In genomic region chr17:76414334-76415295, GRCh38 we compare ENCODE assay signal across 10 cellular contexts. TPM values are rescaled to one million over a fixed set of nuclear protein-coding genes. Genes with fewer than 3 reads are reported as not detected.
DNase-seq lines count a peak whose midpoint lies in the region; ATAC-seq and TF ChIP-seq lines count a peak whose summit lies in the region.
"Had no signal": no experiment of that assay in that cellular context is flagged by ENCODE, and none has a peak within 500 bp of the region (broad histone marks: within the 10 kb centered on the region; RNA-seq: fewer than 3 reads in every experiment).

No MANE protein-coding gene starts in this region.

- H3K27ac ChIP-seq in mammary epithelial cell (ENCODE audit: insufficient read depth, low read depth, low read length): no peak overlapping the region
- H3K27ac ChIP-seq: vagina had no signal

- H2AFZ ChIP-seq in mammary epithelial cell (ENCODE audit: low read depth, low read length): no peak overlapping the region

- H3K36me3 ChIP-seq in mammary epithelial cell (ENCODE audit: insufficient read depth, low read length): no peaks in the 10 kb centered on the region
- H3K36me3 ChIP-seq: vagina had no signal

- WGBS in mammary epithelial cell (ENCODE audit: low coverage, missing lambda C conversion rate): 83% methylated on average over 17 of the region's 21 CpGs

- peak; percentile 46 for DNase-seq in natural killer cell treated with Interleukin-12 subunit alpha and Interleukin-12 subunit beta and Interleukin-15 and Interleukin-18, amount 100 ng/mL, for 72 hours (ENCODE audit: low spot score)
- DNase-seq in natural killer cell (no peak), anterior cingulate cortex (lab: John Stamatoyannopoulos, UW) (peak in 50 of 58 donors; percentile 16 to 79 (median 48)), left kidney (ENCODE audit: low read depth, low spot score) (peak; percentile 66), mammary epithelial cell (no peak)
- no peak for DNase-seq in effector CD8-positive, alpha-beta T cell (lab: John Stamatoyannopoulos, UW)

- H3K4me3 ChIP-seq in mammary epithelial cell (replicated peaks in 1 of 3; ENCODE audit: insufficient read depth in 1 of 3, low read depth in 2 of 3, low read length in 3 of 3): no peak overlapping the region
- H3K4me3 ChIP-seq: vagina had no signal

- no peaks in the 10 kb centered on the region for H3K27me3 Mint-ChIP-seq in natural killer cell treated with Interleukin-12 subunit alpha and Interleukin-12 subunit beta and Interleukin-15 and Interleukin-18, amount 100 ng/mL, for 72 hours
- no peaks in the 10 kb centered on the region for H3K27me3 Mint-ChIP-seq in natural killer cell (ENCODE audit: low read depth in 2 of 2)

- no peak overlapping the region for H3K4me3 Mint-ChIP-seq in natural killer cell treated with Interleukin-12 subunit alpha and Interleukin-12 subunit beta and Interleukin-15 and Interleukin-18, amount 100 ng/mL, for 72 hours
- H3K4me3 Mint-ChIP-seq in natural killer cell: no peak overlapping the region

- intact Hi-C loops in natural killer cell (cut with micrococcal nuclease): no loop called here
- intact Hi-C loops in mammary epithelial cell (cut with micrococcal nuclease): no loop called here

- H4K20me1 ChIP-seq in mammary epithelial cell (ENCODE audit: insufficient read depth, low read length): no peaks in the 10 kb centered on the region

- dilution Hi-C loops in mammary epithelial cell (cut with HindIII; ENCODE audit: low sequenced_read_pairs): no loop called here

- peak; percentile 15 to 25 for ATAC-seq in natural killer cell treated with Interleukin-12 subunit alpha and Interleukin-12 subunit beta and Interleukin-15 and Interleukin-18, amount 100 ng/mL, for 72 hours
- no peak for ATAC-seq in natural killer cell
- no peak for ATAC-seq in GM19452 (IDR thresholded peaks at IDR 0.05; ENCODE audit: unreplicated experiment)
- ATAC-seq in GM19351 (IDR thresholded peaks at IDR 0.05; ENCODE audit: unreplicated experiment): no peak

- no peaks in the 10 kb centered on the region for H3K9me3 ChIP-seq in mammary epithelial cell (replicated peaks; ENCODE audit: insufficient read depth, low read length)
- H3K9me3 ChIP-seq: vagina had no signal

- no peaks in the 10 kb centered on the region for H3K9me3 Mint-ChIP-seq in natural killer cell treated with Interleukin-12 subunit alpha and Interleukin-12 subunit beta and Interleukin-15 and Interleukin-18, amount 100 ng/mL, for 72 hours
- no peaks in the 10 kb centered on the region for H3K9me3 Mint-ChIP-seq in natural killer cell

- in situ Hi-C loops in mammary epithelial cell (cut with MboI; ENCODE audit: low sequenced_read_pairs in 2 of 2): no loop called here

- no peak overlapping the region for H3K9ac ChIP-seq in mammary epithelial cell (ENCODE audit: insufficient read depth, low read length)

- H3K27me3 ChIP-seq in mammary epithelial cell (ENCODE audit: insufficient read depth, low read length): no peaks in the 10 kb centered on the region
- H3K27me3 ChIP-seq: vagina had no signal

- no peaks in the 10 kb centered on the region for H3K36me3 Mint-ChIP-seq in natural killer cell treated with Interleukin-12 subunit alpha and Interleukin-12 subunit beta and Interleukin-15 and Interleukin-18, amount 100 ng/mL, for 72 hours
- H3K36me3 Mint-ChIP-seq in natural killer cell: no peaks in the 10 kb centered on the region

- H3K79me2 ChIP-seq in mammary epithelial cell (ENCODE audit: insufficient read depth, low read length): peaks cover 72% of the 10 kb centered on the region

- CTCF ChIA-PET in mammary epithelial cell (lab: Charles Lee; ENCODE audit: low non-redundant PET): no interaction called here

- no peak overlapping the region for H3K4me2 ChIP-seq in mammary epithelial cell (ENCODE audit: insufficient read depth, low read depth, low read length)

- no peak overlapping the region for H3K27ac Mint-ChIP-seq in natural killer cell treated with Interleukin-12 subunit alpha and Interleukin-12 subunit beta and Interleukin-15 and Interleukin-18, amount 100 ng/mL, for 72 hours
- peak overlapping the region in 1 of 2 donors; percentile 52 for H3K27ac Mint-ChIP-seq in natural killer cell

- no TSS peak for BruUV-seq in mammary epithelial cell (replicated peaks; lab: Mats Ljungman, UMichigan)

- H3K4me1 Mint-ChIP-seq in natural killer cell treated with Interleukin-12 subunit alpha and Interleukin-12 subunit beta and Interleukin-15 and Interleukin-18, amount 100 ng/mL, for 72 hours (ENCODE audit: low read depth in 2 of 2): peaks cover 2 to 14% of the 10 kb centered on the region in 2 donors
- H3K4me1 Mint-ChIP-seq in natural killer cell: peaks cover 17 to 19% of the 10 kb centered on the region in 2 donors

- TF ChIP-seq CTCF in natural killer cell (IDR thresholded peaks at IDR 0.05) (no peak), mammary epithelial cell (conservative IDR thresholded peaks at IDR 0.05 in 1 of 2, IDR thresholded peaks at IDR 0.05 in 1 of 2; ENCODE audit: extremely low read depth in 1 of 2, insufficient read depth in 1 of 2, low read depth in 1 of 2, low read length in 2 of 2) (no peak)

- H3K4me1 ChIP-seq in mammary epithelial cell (ENCODE audit: insufficient read depth, low read length): peaks cover 3% of the 10 kb centered on the region

RNA-seq across cellular contexts. Expression of gene SPHK1, which starts 30.2 kb away (rescaled TPM):
- total RNA-seq in natural killer cell treated with Interleukin-12 subunit alpha and Interleukin-12 subunit beta and Interleukin-15 and Interleukin-18, amount 100 ng/mL, for 72 hours: 10 to 100 TPM; 13.9 to 14.5 TPM
- 1 to 10 TPM; 7.6 to 9.2 (median 8.3) TPM for total RNA-seq in natural killer cell
- total RNA-seq in mammary epithelial cell: 100 to 1,000 TPM; 150 to 240 TPM
- 121 TPM for polyA plus RNA-seq in mammary epithelial cell
- 50.6 TPM for polyA minus RNA-seq in mammary epithelial cell

RNA-seq across cellular contexts. Expression of gene UBE2O, which starts 38.3 kb away (rescaled TPM):
- total RNA-seq in natural killer cell treated with Interleukin-12 subunit alpha and Interleukin-12 subunit beta and Interleukin-15 and Interleukin-18, amount 100 ng/mL, for 72 hours: 10 to 100 TPM; 46.7 to 66.9 TPM
- total RNA-seq in natural killer cell (10 to 100 TPM; 34.9 to 40.2 (median 37.7) TPM), mammary epithelial cell (10 to 100 TPM; 20.8 to 21.3 TPM)
- polyA plus RNA-seq in mammary epithelial cell: 14.9 TPM
- 102 TPM for polyA minus RNA-seq in mammary epithelial cell

RNA-seq across cellular contexts. Expression of gene AANAT, which starts 52.8 kb away (rescaled TPM):
- total RNA-seq in natural killer cell treated with Interleukin-12 subunit alpha and Interleukin-12 subunit beta and Interleukin-15 and Interleukin-18, amount 100 ng/mL, for 72 hours: under 1 TPM in 1 of 2 donors, not detected in 1; 0.78 TPM
- under 1 TPM in 2 of 3 donors, not detected in 1; 0.28 to 0.50 TPM for total RNA-seq in natural killer cell
- total RNA-seq in mammary epithelial cell: not detected
- polyA plus RNA-seq in mammary epithelial cell: 0.16 TPM
- polyA minus RNA-seq in mammary epithelial cell: not detected
- total RNA-seq: vagina had no signal
- polyA plus RNA-seq: neural cell had no signal

Comparison
In these comparisons a context has a peak if more than half of its experiments do, and no peak if none do; other contexts are left out.
1. ATAC-seq: peak in natural killer cell treated with Interleukin-12 subunit alpha and Interleukin-12 subunit beta and Interleukin-15 and Interleukin-18, amount 100 ng/mL, for 72 hours (2 of 2); none in natural killer cell (0 of 3), GM19452 (single experiment) and GM19351 (single experiment).
2. DNase-seq: peak in natural killer cell treated with Interleukin-12 subunit alpha and Interleukin-12 subunit beta and Interleukin-15 and Interleukin-18, amount 100 ng/mL, for 72 hours (single experiment), anterior cingulate cortex (50 of 58) and left kidney (single experiment); none in natural killer cell (single experiment), effector CD8-positive, alpha-beta T cell (single experiment) and mammary epithelial cell (single experiment).
3. RNA of gene SPHK1, which starts 30.2 kb away (total RNA-seq): 150 to 240 TPM in mammary epithelial cell; 13.9 to 14.5 TPM in natural killer cell treated with Interleukin-12 subunit alpha and Interleukin-12 subunit beta and Interleukin-15 and Interleukin-18, amount 100 ng/mL, for 72 hours and 7.6 to 9.2 TPM in natural killer cell; every median in the first group is over 4 times any median in the second.